In the genomic region with DNA sequence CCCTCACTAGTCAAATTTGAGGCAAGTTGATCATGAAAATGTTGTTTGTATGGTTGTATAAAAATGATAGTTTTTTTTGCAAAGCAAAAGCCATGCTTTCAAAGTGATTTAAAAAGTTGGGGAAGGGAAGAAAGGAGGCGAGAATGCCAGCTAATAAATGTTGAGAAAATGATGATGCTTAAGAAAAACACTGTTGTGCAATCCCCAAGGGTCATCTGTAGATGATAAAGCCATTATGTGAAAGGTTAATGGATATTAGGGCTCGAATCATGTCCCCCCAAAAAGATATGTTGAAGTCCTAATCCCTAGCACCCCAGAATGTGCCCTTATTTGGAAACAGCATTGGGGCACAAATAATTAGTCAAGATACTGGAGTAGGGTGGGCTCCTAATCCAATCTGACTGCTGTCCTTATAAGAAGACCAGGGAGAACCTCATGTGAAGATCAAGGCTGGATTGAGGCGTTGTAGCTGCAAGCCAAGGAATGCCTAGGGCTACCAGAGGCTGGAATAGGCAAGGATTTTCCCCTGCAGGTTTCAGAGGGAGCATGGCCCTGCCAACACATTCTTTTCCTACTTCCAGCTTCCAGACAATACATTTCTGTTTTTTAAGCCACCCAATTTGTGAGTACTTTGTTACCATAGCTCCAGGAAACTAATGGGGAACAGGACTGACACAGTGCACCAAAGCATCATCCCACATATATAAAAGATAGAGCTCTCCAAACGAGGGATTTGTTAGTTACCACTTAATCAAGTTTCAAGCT, we compare ENCODE assay signal across 20 cellular contexts. TPM values are rescaled to one million over a fixed set of nuclear protein-coding genes. Genes with fewer than 3 reads are reported as not detected.
DNase-seq lines count a peak whose midpoint lies in the region; ATAC-seq and TF ChIP-seq lines count a peak whose summit lies in the region.
"Had no signal": no experiment of that assay in that cellular context is flagged by ENCODE, and none has a peak within 500 bp of the region (broad histone marks: within the 10 kb centered on the region; RNA-seq: fewer than 3 reads in every experiment).

No MANE protein-coding gene starts in this region.

- H2AFZ ChIP-seq in fibroblast of lung (ENCODE audit: low read length) = no peak overlapping the region

- H3K27ac ChIP-seq in breast epithelium (peak overlapping the region; percentile 31 to 62), Panc1 (ENCODE audit: low read length) (no peak overlapping the region), fibroblast of lung (ENCODE audit: insufficient read depth, low read length) (peak overlapping the region; percentile 31)
- H3K27ac ChIP-seq in naive thymus-derived CD4-positive, alpha-beta T cell (ENCODE audit: low read depth, low read length) = no peak overlapping the region
- H3K27ac ChIP-seq: RWPE1, SJCRH30 had no signal

- no peak for DNase-seq in breast epithelium (ENCODE audit: low spot score in 2 of 2)
- no peak for DNase-seq in MCF 10A (ENCODE audit: unreplicated experiment)
- no peak for DNase-seq in Panc1 (ENCODE audit: low read depth, low spot score)
- peak in 1 of 2 donors; percentile 7 for DNase-seq in fibroblast of lung (ENCODE audit: low read depth in 2 of 2)
- DNase-seq in osteocyte (ENCODE audit: extremely low spot score, unreplicated experiment) = peak; percentile 34
- no peak for DNase-seq in GM19238 (ENCODE audit: insufficient read length, low spot score)
- DNase-seq in naive thymus-derived CD4-positive, alpha-beta T cell = no peak
- DNase-seq in activated gamma-delta T cell (lab: John Stamatoyannopoulos, UW) = no peak
- DNase-seq: 8988T, DND-41, KG1, MV-4-11, NCI-H187, NCI-H2107, NCI-H524, NCI-H82, PC-3, SJCRH30 had no signal

- H3K27me3 ChIP-seq in breast epithelium = no peaks in the 10 kb centered on the region
- no peaks in the 10 kb centered on the region for H3K27me3 ChIP-seq in Panc1 (ENCODE audit: control insufficient read depth, insufficient read depth, low read length)
- no peaks in the 10 kb centered on the region for H3K27me3 ChIP-seq in fibroblast of lung (ENCODE audit: control insufficient read depth, insufficient read depth, low read length)
- H3K27me3 ChIP-seq in naive thymus-derived CD4-positive, alpha-beta T cell (ENCODE audit: control insufficient read depth in 2 of 2, insufficient read depth in 2 of 2, low read length in 2 of 2) = no peaks in the 10 kb centered on the region
- H3K27me3 ChIP-seq: SJCRH30 had no signal

- POLR2A ChIA-PET in MCF 10A (lab: Yijun Ruan, JAX) (interaction anchor here (0.7 to 2.9 kb wide), 5 partner anchors 22 to 223 kb away, joined by 3 to 15 read pairs (median 5); no protein-coding TSS in a partner anchor), Panc1 (lab: Charles Lee) (interaction anchor here (0.6 to 0.7 kb wide), 2 partner anchors 10 to 163 kb away, joined by 4 to 6 read pairs; no protein-coding TSS in a partner anchor)
- POLR2A ChIA-PET in naive thymus-derived CD4-positive, alpha-beta T cell (lab: Charles Lee) = interaction anchor here (0.6 kb wide), 1 partner anchor 406 kb away, joined by 3 read pairs; no protein-coding TSS in a partner anchor

- H3K27me3 Mint-ChIP-seq in MCF 10A (ENCODE audit: insufficient read depth, unreplicated experiment) (no peaks in the 10 kb centered on the region), osteocyte (ENCODE audit: unreplicated experiment) (peaks cover 13% of the 10 kb centered on the region)
- H3K27me3 Mint-ChIP-seq in naive thymus-derived CD4-positive, alpha-beta T cell = peaks cover 0 to 9% (median 0%) of the 10 kb centered on the region in 5 donors
- H3K27me3 Mint-ChIP-seq: B cell had no signal

- H3K4me3 ChIP-seq in breast epithelium = no peak overlapping the region
- H3K4me3 ChIP-seq in Panc1 (ENCODE audit: low read depth in 2 of 2, low read length in 2 of 2) = no peak overlapping the region
- no peak overlapping the region for H3K4me3 ChIP-seq in fibroblast of lung (replicated peaks in 1 of 4; ENCODE audit: control extremely low read depth in 1 of 4, insufficient read depth in 1 of 4, low read depth in 3 of 4, low read length in 4 of 4)
- no peak overlapping the region for H3K4me3 ChIP-seq in naive thymus-derived CD4-positive, alpha-beta T cell (ENCODE audit: low read length)
- H3K4me3 ChIP-seq: SJCRH30 had no signal

- H3K4me1 Mint-ChIP-seq in MCF 10A (ENCODE audit: insufficient read depth, unreplicated experiment) (peaks cover 16% of the 10 kb centered on the region), osteocyte (ENCODE audit: unreplicated experiment) (no peaks in the 10 kb centered on the region)
- no peaks in the 10 kb centered on the region for H3K4me1 Mint-ChIP-seq in naive thymus-derived CD4-positive, alpha-beta T cell
- H3K4me1 Mint-ChIP-seq: B cell had no signal

- H3K36me3 ChIP-seq in breast epithelium (no peaks in the 10 kb centered on the region), Panc1 (ENCODE audit: control insufficient read depth, insufficient read depth, low read length) (no peaks in the 10 kb centered on the region), fibroblast of lung (ENCODE audit: control insufficient read depth, insufficient read depth, low read length) (no peaks in the 10 kb centered on the region)
- no peaks in the 10 kb centered on the region for H3K36me3 ChIP-seq in naive thymus-derived CD4-positive, alpha-beta T cell (ENCODE audit: control insufficient read depth in 2 of 3, insufficient read depth in 3 of 3, low read length in 3 of 3)
- H3K36me3 ChIP-seq: SJCRH30 had no signal

- in situ Hi-C loops in Panc1 (cut with HindIII; ENCODE audit: low pct_unique_long_range_greater_than_20kb, low sequenced_read_pairs) = no loop called here

- peak; percentile 45; the same call in 1 of the 2 replicates for ATAC-seq in Panc1
- ATAC-seq in naive thymus-derived CD4-positive, alpha-beta T cell = no peak
- ATAC-seq: PC-3 had no signal

- H3K9me3 Mint-ChIP-seq in MCF 10A (ENCODE audit: unreplicated experiment) (no peaks in the 10 kb centered on the region), osteocyte (ENCODE audit: unreplicated experiment) (no peaks in the 10 kb centered on the region)
- H3K9me3 Mint-ChIP-seq in naive thymus-derived CD4-positive, alpha-beta T cell = peaks cover 0 to 12% (median 0%) of the 10 kb centered on the region in 11 donors

- H4K20me1 ChIP-seq in fibroblast of lung (ENCODE audit: control insufficient read depth, extremely low read depth, insufficient read depth, low read length) = no peaks in the 10 kb centered on the region

- no peak overlapping the region for H3K4me3 Mint-ChIP-seq in MCF 10A (ENCODE audit: unreplicated experiment)
- H3K4me3 Mint-ChIP-seq in osteocyte (ENCODE audit: unreplicated experiment) = no peak overlapping the region
- H3K4me3 Mint-ChIP-seq in naive thymus-derived CD4-positive, alpha-beta T cell = no peak overlapping the region
- H3K4me3 Mint-ChIP-seq: B cell had no signal

- H3K4me2 ChIP-seq in fibroblast of lung (ENCODE audit: extremely low read depth, insufficient read depth, low read length) = no peak overlapping the region

- H3K27ac Mint-ChIP-seq in MCF 10A (ENCODE audit: low read depth, unreplicated experiment) = no peak overlapping the region
- H3K27ac Mint-ChIP-seq in osteocyte (ENCODE audit: unreplicated experiment) = no peak overlapping the region
- no peak overlapping the region for H3K27ac Mint-ChIP-seq in naive thymus-derived CD4-positive, alpha-beta T cell
- H3K27ac Mint-ChIP-seq: B cell had no signal

- BruUV-seq in MCF 10A (replicated peaks; lab: Mats Ljungman, UMichigan) (no TSS peak), Panc1 (replicated peaks; lab: Mats Ljungman, UMichigan) (no TSS peak)

- CTCF ChIA-PET in MCF 10A (lab: Yijun Ruan, JAX) (interaction anchor here (0.5 to 3.9 kb wide), 6 partner anchors 8 to 311 kb away, joined by 3 to 26 read pairs (median 3); no protein-coding TSS in a partner anchor), Panc1 (lab: Charles Lee) (no interaction called here)
- CTCF ChIA-PET in naive thymus-derived CD4-positive, alpha-beta T cell (lab: Charles Lee) = interaction anchor here (0.6 to 0.9 kb wide), 2 partner anchors 11 to 196 kb away, joined by 3 read pairs; no protein-coding TSS in a partner anchor

- no peak overlapping the region for H3K9ac ChIP-seq in fibroblast of lung (ENCODE audit: insufficient read depth, low read length)

- H3K79me2 ChIP-seq in fibroblast of lung (ENCODE audit: control insufficient read depth, insufficient read depth, low read length) = no peaks in the 10 kb centered on the region

- no peaks in the 10 kb centered on the region for H3K36me3 Mint-ChIP-seq in MCF 10A (ENCODE audit: insufficient read depth, unreplicated experiment)
- no peaks in the 10 kb centered on the region for H3K36me3 Mint-ChIP-seq in osteocyte (ENCODE audit: unreplicated experiment)
- peaks cover 0 to 3% (median 0%) of the 10 kb centered on the region in 5 donors for H3K36me3 Mint-ChIP-seq in naive thymus-derived CD4-positive, alpha-beta T cell

- H3K9me3 ChIP-seq in breast epithelium (no peaks in the 10 kb centered on the region), Panc1 (ENCODE audit: control insufficient read depth, insufficient read depth, low read depth, low read length) (no peaks in the 10 kb centered on the region), fibroblast of lung (ENCODE audit: control insufficient read depth, insufficient read depth, low read depth, low read length) (no peaks in the 10 kb centered on the region)
- H3K9me3 ChIP-seq in naive thymus-derived CD4-positive, alpha-beta T cell (ENCODE audit: control insufficient read depth in 2 of 3, low read length in 3 of 3) = no peaks in the 10 kb centered on the region
- H3K9me3 ChIP-seq: SJCRH30 had no signal

- no peak for TF ChIP-seq POLR2A in breast epithelium (IDR thresholded peaks at IDR 0.05)

- H3K4me1 ChIP-seq in breast epithelium = no peaks in the 10 kb centered on the region
- H3K4me1 ChIP-seq in Panc1 (ENCODE audit: control insufficient read depth, insufficient read depth, low read length) = no peaks in the 10 kb centered on the region
- peaks cover 2% of the 10 kb centered on the region for H3K4me1 ChIP-seq in fibroblast of lung (ENCODE audit: control insufficient read depth, extremely low read depth, insufficient read depth, low read length)
- no peaks in the 10 kb centered on the region for H3K4me1 ChIP-seq in naive thymus-derived CD4-positive, alpha-beta T cell (ENCODE audit: control insufficient read depth in 2 of 2, insufficient read depth in 2 of 2, low read length in 2 of 2)
- H3K4me1 ChIP-seq: SJCRH30 had no signal

- TF ChIP-seq CTCF in breast epithelium (IDR thresholded peaks at IDR 0.05) = no peak
- no peak for TF ChIP-seq CTCF in MCF 10A (IDR thresholded peaks at IDR 0.05; ENCODE audit: unreplicated experiment)
- no peak for TF ChIP-seq CTCF in Panc1 (IDR thresholded peaks at IDR 0.05)
- TF ChIP-seq CTCF in fibroblast of lung (conservative IDR thresholded peaks at IDR 0.05 in 1 of 2, IDR thresholded peaks at IDR 0.05 in 1 of 2; ENCODE audit: low read depth in 1 of 2, low read length in 2 of 2) = no peak
- TF ChIP-seq CTCF in osteocyte (IDR thresholded peaks at IDR 0.05) = no peak

- intact Hi-C loops in breast epithelium (cut with DNase I; ENCODE audit: low total_unique reads) = no loop called here
- intact Hi-C loops in MCF 10A (cut with micrococcal nuclease) = no loop called here
- intact Hi-C loops in Panc1 (cut with micrococcal nuclease; ENCODE audit: unreplicated experiment) = no loop called here
- intact Hi-C loops in naive thymus-derived CD4-positive, alpha-beta T cell (cut with micrococcal nuclease) = no loop called here

RNA-seq across cellular contexts. Expression of a gene that starts 35.4 kb away (rescaled TPM):
- total RNA-seq in breast epithelium (100 to 1,000 TPM in 1 of 3 donors, 10 to 100 TPM in 2; 78.1 to 113 (median 80.3) TPM), MCF 10A (2022) (35.6 and 35.8 TPM in 2 replicates), Panc1 (2021; ENCODE audit: unreplicated experiment) (46.4 TPM), fibroblast of lung (26.7 and 33.9 TPM in 2 replicates), osteocyte (41.4 and 44.1 TPM in 2 replicates)
- polyA plus RNA-seq in Panc1 (2012; ENCODE audit: insufficient read length) = 17.1 TPM
- 46.4 and 46.5 TPM in 2 replicates for polyA plus RNA-seq in fibroblast of lung
- polyA plus RNA-seq in fibroblast of lung (2012) = 20.8 and 24.7 TPM in 2 replicates
- polyA minus RNA-seq in fibroblast of lung (ENCODE audit: low replicate concordance) = 35.5 and 44.8 TPM in 2 replicates
- 10 to 100 TPM; 42.0 to 69.8 (median 59.3) TPM for total RNA-seq in naive thymus-derived CD4-positive, alpha-beta T cell
- polyA plus RNA-seq in naive thymus-derived CD4-positive, alpha-beta T cell = 10 to 100 TPM; 30.8 to 36.2 TPM

Comparison
In these comparisons a context has a peak if more than half of its experiments do, and no peak if none do; other contexts are left out.
1. H3K27ac ChIP-seq: peak in breast epithelium (2 of 2) and fibroblast of lung (single experiment); none in Panc1 (single experiment) and naive thymus-derived CD4-positive, alpha-beta T cell (single experiment).